Comparison of ENCODE assay signal across 10 cellular contexts in genomic region chr11:62548545-62549335, GRCh38. TPM values are rescaled to one million over a fixed set of nuclear protein-coding genes. Genes with fewer than 3 reads are reported as not detected.
DNase-seq lines count a peak whose midpoint lies in the region; ATAC-seq and TF ChIP-seq lines count a peak whose summit lies in the region.
"Had no signal": no experiment of that assay in that cellular context is flagged by ENCODE, and none has a peak within 500 bp of the region (broad histone marks: within the 10 kb centered on the region; RNA-seq: fewer than 3 reads in every experiment).

No MANE protein-coding gene starts in this region.

- H3K36me3 ChIP-seq in right lobe of liver (no peaks in the 10 kb centered on the region), spleen (no peaks in the 10 kb centered on the region)

- H3K4me1 ChIP-seq in right lobe of liver (peaks cover 0 to 56% (median 27%) of the 10 kb centered on the region in 4 donors), spleen (peaks cover 34 to 89% (median 74%) of the 10 kb centered on the region in 6 donors)

- H3K27me3 ChIP-seq in right lobe of liver, result no peaks in the 10 kb centered on the region
- H3K27me3 ChIP-seq in spleen (replicated peaks in 1 of 7), result peaks cover 0 to 38% (median 16%) of the 10 kb centered on the region in 7 donors

- peak overlapping the region; percentile 80 for H3K4me3 Mint-ChIP-seq in stimulated activated effector memory CD8-positive, alpha-beta T cell treated with anti-CD3 and anti-CD28 coated beads, Interleukin-12 subunit alpha, Interleukin-12 subunit beta, amount 100 ng/mL, for 72 hours

- peaks cover 65% of the 10 kb centered on the region for H3K4me1 Mint-ChIP-seq in stimulated activated effector memory CD8-positive, alpha-beta T cell treated with anti-CD3 and anti-CD28 coated beads, Interleukin-12 subunit alpha, Interleukin-12 subunit beta, amount 100 ng/mL, for 72 hours

- peak; percentile 13 for DNase-seq in EH (ENCODE audit: low read depth)
- peak; percentile 49 for DNase-seq in astrocyte of the hippocampus (ENCODE audit: low read depth, low spot score)
- DNase-seq in right lobe of liver, result peak; percentile 51 to 89 (median 77)
- no peak for DNase-seq in stimulated activated effector memory CD8-positive, alpha-beta T cell treated with anti-CD3 and anti-CD28 coated beads, Interleukin-12 subunit alpha, Interleukin-12 subunit beta, amount 100 ng/mL, for 72 hours (ENCODE audit: low spot score in 2 of 2)
- DNase-seq in lower leg skin (ENCODE audit: low spot score in 2 of 2), result no peak
- no peak for DNase-seq in spleen
- DNase-seq: NCI-H446 had no signal

- no peaks in the 10 kb centered on the region for H3K9me3 Mint-ChIP-seq in stimulated activated effector memory CD8-positive, alpha-beta T cell treated with anti-CD3 and anti-CD28 coated beads, Interleukin-12 subunit alpha, Interleukin-12 subunit beta, amount 100 ng/mL, for 72 hours
- H3K9me3 Mint-ChIP-seq: brain had no signal

- no peak overlapping the region for H3K27ac Mint-ChIP-seq in stimulated activated effector memory CD8-positive, alpha-beta T cell treated with anti-CD3 and anti-CD28 coated beads, Interleukin-12 subunit alpha, Interleukin-12 subunit beta, amount 100 ng/mL, for 72 hours

- H3K4me3 ChIP-seq in right lobe of liver (no peak overlapping the region), lower leg skin (ENCODE audit: low read depth, poor library complexity, severe bottlenecking) (no peak overlapping the region), spleen (no peak overlapping the region)

- TF ChIP-seq POLR2A in right lobe of liver (IDR thresholded peaks at IDR 0.05) (no peak), lower leg skin (IDR thresholded peaks at IDR 0.05) (no peak), spleen (IDR thresholded peaks at IDR 0.05) (no peak)

- ATAC-seq in right lobe of liver (peak; percentile 38 to 55 (median 46)), GM19395 (IDR thresholded peaks at IDR 0.05; ENCODE audit: unreplicated experiment) (no peak), HG03139 (IDR thresholded peaks at IDR 0.05; ENCODE audit: unreplicated experiment) (no peak)
- no peak for ATAC-seq in stimulated activated effector memory CD8-positive, alpha-beta T cell treated with anti-CD3 and anti-CD28 coated beads, Interleukin-12 subunit alpha, Interleukin-12 subunit beta, amount 100 ng/mL, for 72 hours

- no peak for TF ChIP-seq CTCF in right lobe of liver (IDR thresholded peaks at IDR 0.05)
- no peak for TF ChIP-seq CTCF in lower leg skin (IDR thresholded peaks at IDR 0.05)
- no peak for TF ChIP-seq CTCF in spleen (IDR thresholded peaks at IDR 0.05 in 8 of 11, conservative IDR thresholded peaks at IDR 0.05 in 3 of 11)

- H3K27ac ChIP-seq in right lobe of liver (peak overlapping the region; percentile 90 to 96 (median 94)), spleen (no peak overlapping the region)

- intact Hi-C loops in right lobe of liver (cut with DNase I), result no loop called here
- intact Hi-C loops in lower leg skin (cut with DNase I; ENCODE audit: low total_unique reads), result no loop called here
- intact Hi-C loops in spleen (cut with DNase I; ENCODE audit: low total_unique reads), result no loop called here

- 21% methylated on average over 8 of the region's 17 CpGs for WGBS in right lobe of liver (ENCODE audit: insufficient coverage, low coverage, low lambda C conversion rate, missing lambda C conversion rate)
- 64 to 74% methylated on average over 17 of the region's 17 CpGs for WGBS in lower leg skin, 2 donors
- WGBS in spleen, 5 donors, result 88 to 95% (median 90%) methylated on average over 17 of the region's 17 CpGs

- H3K9me3 ChIP-seq in right lobe of liver (no peaks in the 10 kb centered on the region), spleen (no peaks in the 10 kb centered on the region)

- H3K36me3 Mint-ChIP-seq in stimulated activated effector memory CD8-positive, alpha-beta T cell treated with anti-CD3 and anti-CD28 coated beads, Interleukin-12 subunit alpha, Interleukin-12 subunit beta, amount 100 ng/mL, for 72 hours, result peaks cover 45% of the 10 kb centered on the region
- H3K36me3 Mint-ChIP-seq: brain had no signal

RNA-seq across cellular contexts. Expression of gene AHNAK, which starts 2.1 kb away (rescaled TPM):
- total RNA-seq in right lobe of liver (100 to 1,000 TPM in 4 of 6 experiments, 10 to 100 TPM in 2; 91.0 to 180 (median 113) TPM), lower leg skin (1,000 to 10,000 TPM; 1,345 to 1,611 (median 1,532) TPM), spleen (100 to 1,000 TPM; 168 to 370 (median 289) TPM)
- polyA plus RNA-seq in spleen, result 10 to 100 TPM; 11.8 to 24.0 (median 12.0) TPM

RNA-seq across cellular contexts. Expression of gene EEF1G, which starts 25.0 kb away (rescaled TPM):
- total RNA-seq in right lobe of liver (100 to 1,000 TPM; 442 to 450 (median 449) TPM), lower leg skin (1,000 to 10,000 TPM; 2,343 to 3,224 (median 2,571) TPM), spleen (1,000 to 10,000 TPM in 6 of 7 donors, 100 to 1,000 TPM in 1; 989 to 1,475 (median 1,270) TPM)
- polyA plus RNA-seq in spleen, result 1,000 to 10,000 TPM; 2,364 to 2,501 (median 2,474) TPM

RNA-seq across cellular contexts. Expression of gene TUT1, which starts 42.6 kb away (rescaled TPM):
- total RNA-seq in right lobe of liver (10 to 100 TPM; 12.3 to 34.2 (median 21.1) TPM), lower leg skin (10 to 100 TPM; 11.0 to 29.8 (median 15.8) TPM), spleen (10 to 100 TPM; 14.4 to 30.9 (median 20.1) TPM)
- 10 to 100 TPM; 14.5 to 24.1 (median 16.1) TPM for polyA plus RNA-seq in spleen

RNA-seq across cellular contexts. Expression of gene MTA2, which starts 52.9 kb away (rescaled TPM):
- 10 to 100 TPM; 20.0 to 38.0 (median 31.8) TPM for total RNA-seq in right lobe of liver
- total RNA-seq in lower leg skin, result 100 to 1,000 TPM in 2 of 4 donors, 10 to 100 TPM in 2; 91.3 to 139 (median 98.3) TPM
- 100 to 1,000 TPM; 102 to 154 (median 114) TPM for total RNA-seq in spleen
- 10 to 100 TPM; 55.3 to 94.6 (median 58.5) TPM for polyA plus RNA-seq in spleen

Comparison
In these comparisons a context has a peak if more than half of its experiments do, and no peak if none do; other contexts are left out.
1. DNase-seq: peak in EH (single experiment), astrocyte of the hippocampus (single experiment) and right lobe of liver (3 of 3); none in stimulated activated effector memory CD8-positive, alpha-beta T cell treated with anti-CD3 and anti-CD28 coated beads, Interleukin-12 subunit alpha, Interleukin-12 subunit beta, amount 100 ng/mL, for 72 hours (0 of 2), lower leg skin (0 of 2) and spleen (single experiment).
2. ATAC-seq: peak in right lobe of liver (4 of 4); none in stimulated activated effector memory CD8-positive, alpha-beta T cell treated with anti-CD3 and anti-CD28 coated beads, Interleukin-12 subunit alpha, Interleukin-12 subunit beta, amount 100 ng/mL, for 72 hours (single experiment), GM19395 (single experiment) and HG03139 (single experiment).
3. H3K27ac ChIP-seq: peak in right lobe of liver (3 of 3); none in spleen (0 of 8).